In the genomic region with DNA sequence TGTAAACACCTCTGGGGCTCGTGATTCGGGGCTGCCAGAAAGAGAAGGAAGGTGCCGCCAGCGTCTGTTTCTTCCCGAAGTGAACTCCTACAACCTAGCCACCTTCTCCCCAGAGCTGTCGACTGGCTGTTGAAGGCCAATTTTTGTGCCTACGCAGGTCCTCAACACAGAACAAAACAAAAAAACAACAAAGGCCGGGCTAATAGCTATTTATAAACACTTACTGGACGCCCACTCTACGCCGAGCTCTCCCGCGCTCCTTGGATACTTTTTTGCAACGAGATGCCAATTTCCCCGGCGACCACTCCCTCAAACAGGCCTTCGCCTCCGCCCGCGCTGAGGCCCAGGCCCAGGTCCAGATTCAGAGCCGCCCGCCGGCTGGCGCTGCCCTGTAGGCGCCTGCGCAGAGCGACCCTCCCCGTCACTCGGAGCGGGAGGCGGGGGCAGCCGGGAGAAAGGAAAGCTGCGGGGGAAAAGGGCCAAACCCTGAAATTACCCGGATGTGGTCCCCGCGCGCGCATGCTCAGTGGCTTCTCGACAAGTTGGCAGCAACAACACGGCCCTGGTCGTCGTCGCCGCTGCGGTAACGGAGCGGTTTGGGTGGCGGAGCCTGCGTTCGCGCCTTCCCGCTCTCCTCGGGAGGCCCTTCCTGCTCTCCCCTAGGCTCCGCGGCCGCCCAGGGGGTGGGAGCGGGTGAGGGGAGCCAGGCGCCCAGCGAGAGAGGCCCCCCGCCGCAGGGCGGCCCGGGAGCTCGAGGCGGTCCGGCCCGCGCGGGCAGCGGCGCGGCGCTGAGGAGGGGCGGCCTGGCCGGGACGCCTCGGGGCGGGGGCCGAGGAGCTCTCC, we compare ENCODE assay signal across 1 cellular context.
TF ChIP-seq lines count a peak whose summit lies in the region.

A gene (plus strand): TSS at position 520 of the 843 bp plus-strand sequence. CDS start 16,834 bp downstream, outside the sequence.

TF ChIP-seq in HepG2, 621 proteins besides CTCF, POLR2A, EP300 and RAD21 (continued from another document and continues in another):
- TF ChIP-seq, protein P1, sequence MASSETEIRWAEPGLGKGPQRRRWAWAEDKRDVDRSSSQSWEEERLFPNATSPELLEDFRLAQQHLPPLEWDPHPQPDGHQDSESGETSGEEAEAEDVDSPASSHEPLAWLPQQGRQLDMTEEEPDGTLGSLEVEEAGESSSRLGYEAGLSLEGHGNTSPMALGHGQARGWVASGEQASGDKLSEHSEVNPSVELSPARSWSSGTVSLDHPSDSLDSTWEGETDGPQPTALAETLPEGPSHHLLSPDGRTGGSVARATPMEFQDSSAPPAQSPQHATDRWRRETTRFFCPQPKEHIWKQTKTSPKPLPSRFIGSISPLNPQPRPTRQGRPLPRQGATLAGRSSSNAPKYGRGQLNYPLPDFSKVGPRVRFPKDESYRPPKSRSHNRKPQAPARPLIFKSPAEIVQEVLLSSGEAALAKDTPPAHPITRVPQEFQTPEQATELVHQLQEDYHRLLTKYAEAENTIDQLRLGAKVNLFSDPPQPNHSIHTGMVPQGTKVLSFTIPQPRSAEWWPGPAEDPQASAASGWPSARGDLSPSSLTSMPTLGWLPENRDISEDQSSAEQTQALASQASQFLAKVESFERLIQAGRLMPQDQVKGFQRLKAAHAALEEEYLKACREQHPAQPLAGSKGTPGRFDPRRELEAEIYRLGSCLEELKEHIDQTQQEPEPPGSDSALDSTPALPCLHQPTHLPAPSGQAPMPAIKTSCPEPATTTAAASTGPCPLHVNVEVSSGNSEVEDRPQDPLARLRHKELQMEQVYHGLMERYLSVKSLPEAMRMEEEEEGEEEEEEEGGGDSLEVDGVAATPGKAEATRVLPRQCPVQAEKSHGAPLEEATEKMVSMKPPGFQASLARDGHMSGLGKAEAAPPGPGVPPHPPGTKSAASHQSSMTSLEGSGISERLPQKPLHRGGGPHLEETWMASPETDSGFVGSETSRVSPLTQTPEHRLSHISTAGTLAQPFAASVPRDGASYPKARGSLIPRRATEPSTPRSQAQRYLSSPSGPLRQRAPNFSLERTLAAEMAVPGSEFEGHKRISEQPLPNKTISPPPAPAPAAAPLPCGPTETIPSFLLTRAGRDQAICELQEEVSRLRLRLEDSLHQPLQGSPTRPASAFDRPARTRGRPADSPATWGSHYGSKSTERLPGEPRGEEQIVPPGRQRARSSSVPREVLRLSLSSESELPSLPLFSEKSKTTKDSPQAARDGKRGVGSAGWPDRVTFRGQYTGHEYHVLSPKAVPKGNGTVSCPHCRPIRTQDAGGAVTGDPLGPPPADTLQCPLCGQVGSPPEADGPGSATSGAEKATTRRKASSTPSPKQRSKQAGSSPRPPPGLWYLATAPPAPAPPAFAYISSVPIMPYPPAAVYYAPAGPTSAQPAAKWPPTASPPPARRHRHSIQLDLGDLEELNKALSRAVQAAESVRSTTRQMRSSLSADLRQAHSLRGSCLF (CRISPR knock-in tag; IDR thresholded peaks at IDR 0.05; ENCODE audit: borderline replicate concordance) = no peak
- TF ChIP-seq HDAC1 (CRISPR knock-in tag; IDR thresholded peaks at IDR 0.05) (peak; percentile 74), AGO1 (IDR thresholded peaks at IDR 0.05; ENCODE audit: low read depth, low read length, poor library complexity, severe bottlenecking) (peak; percentile 32), ZNF138 (CRISPR knock-in tag; IDR thresholded peaks at IDR 0.05; ENCODE audit: low read depth) (0 out of 2 replicates have a peak, but pooled peaks have one; percentile 45), MTF2 (CRISPR knock-in tag; IDR thresholded peaks at IDR 0.05; ENCODE audit: borderline replicate concordance) (no peak), SMAD9 (CRISPR knock-in tag; IDR thresholded peaks at IDR 0.05) (no peak; the same call in 1 of the 2 replicates), MZF1 (CRISPR knock-in tag; IDR thresholded peaks at IDR 0.05; ENCODE audit: borderline replicate concordance) (no peak), ZNF484 (CRISPR knock-in tag; IDR thresholded peaks at IDR 0.05; ENCODE audit: borderline replicate concordance, low read depth) (no peak), IRF2 (CRISPR knock-in tag; IDR thresholded peaks at IDR 0.05) (peak; percentile 36; the same call in 1 of the 2 replicates), ZNF343 (CRISPR knock-in tag; IDR thresholded peaks at IDR 0.05) (no peak), MAF1 (CRISPR knock-in tag; IDR thresholded peaks at IDR 0.05; ENCODE audit: borderline replicate concordance) (no peak), RNF2 (conservative IDR thresholded peaks at IDR 0.05; ENCODE audit: low read depth) (no peak), MAZ (IDR thresholded peaks at IDR 0.05; ENCODE audit: borderline replicate concordance, low read depth, low read length) (peak; percentile 85), MAZ (CRISPR knock-in tag; IDR thresholded peaks at IDR 0.05; ENCODE audit: low read depth) (peak; percentile 62), SETDB1 (CRISPR knock-in tag; IDR thresholded peaks at IDR 0.05; ENCODE audit: borderline replicate concordance) (no peak), BRD4 (CRISPR knock-in tag; IDR thresholded peaks at IDR 0.05) (no peak; the same call in 1 of the 2 replicates), DNMT3B (CRISPR knock-in tag; conservative IDR thresholded peaks at IDR 0.05) (no peak), KAT7 (CRISPR knock-in tag; IDR thresholded peaks at IDR 0.05; ENCODE audit: borderline replicate concordance) (peak; percentile 63; the same call in 1 of the 2 replicates), XRCC5 (optimal IDR thresholded peaks at IDR 0.05; ENCODE audit: low read length) (peak; percentile 51), FOXP1 (IDR thresholded peaks at IDR 0.05) (no peak), FOXP1 (CRISPR knock-in tag; IDR thresholded peaks at IDR 0.05) (no peak)
- TF ChIP-seq, protein P2, sequence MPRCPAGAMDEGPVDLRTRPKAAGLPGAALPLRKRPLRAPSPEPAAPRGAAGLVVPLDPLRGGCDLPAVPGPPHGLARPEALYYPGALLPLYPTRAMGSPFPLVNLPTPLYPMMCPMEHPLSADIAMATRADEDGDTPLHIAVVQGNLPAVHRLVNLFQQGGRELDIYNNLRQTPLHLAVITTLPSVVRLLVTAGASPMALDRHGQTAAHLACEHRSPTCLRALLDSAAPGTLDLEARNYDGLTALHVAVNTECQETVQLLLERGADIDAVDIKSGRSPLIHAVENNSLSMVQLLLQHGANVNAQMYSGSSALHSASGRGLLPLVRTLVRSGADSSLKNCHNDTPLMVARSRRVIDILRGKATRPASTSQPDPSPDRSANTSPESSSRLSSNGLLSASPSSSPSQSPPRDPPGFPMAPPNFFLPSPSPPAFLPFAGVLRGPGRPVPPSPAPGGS (CRISPR knock-in tag; IDR thresholded peaks at IDR 0.05) = peak; percentile 42; the same call in 1 of the 2 replicates
- TF ChIP-seq, protein P3, sequence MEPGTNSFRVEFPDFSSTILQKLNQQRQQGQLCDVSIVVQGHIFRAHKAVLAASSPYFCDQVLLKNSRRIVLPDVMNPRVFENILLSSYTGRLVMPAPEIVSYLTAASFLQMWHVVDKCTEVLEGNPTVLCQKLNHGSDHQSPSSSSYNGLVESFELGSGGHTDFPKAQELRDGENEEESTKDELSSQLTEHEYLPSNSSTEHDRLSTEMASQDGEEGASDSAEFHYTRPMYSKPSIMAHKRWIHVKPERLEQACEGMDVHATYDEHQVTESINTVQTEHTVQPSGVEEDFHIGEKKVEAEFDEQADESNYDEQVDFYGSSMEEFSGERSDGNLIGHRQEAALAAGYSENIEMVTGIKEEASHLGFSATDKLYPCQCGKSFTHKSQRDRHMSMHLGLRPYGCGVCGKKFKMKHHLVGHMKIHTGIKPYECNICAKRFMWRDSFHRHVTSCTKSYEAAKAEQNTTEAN (CRISPR knock-in tag; conservative IDR thresholded peaks at IDR 0.05) = no peak
- TF ChIP-seq, protein P4, sequence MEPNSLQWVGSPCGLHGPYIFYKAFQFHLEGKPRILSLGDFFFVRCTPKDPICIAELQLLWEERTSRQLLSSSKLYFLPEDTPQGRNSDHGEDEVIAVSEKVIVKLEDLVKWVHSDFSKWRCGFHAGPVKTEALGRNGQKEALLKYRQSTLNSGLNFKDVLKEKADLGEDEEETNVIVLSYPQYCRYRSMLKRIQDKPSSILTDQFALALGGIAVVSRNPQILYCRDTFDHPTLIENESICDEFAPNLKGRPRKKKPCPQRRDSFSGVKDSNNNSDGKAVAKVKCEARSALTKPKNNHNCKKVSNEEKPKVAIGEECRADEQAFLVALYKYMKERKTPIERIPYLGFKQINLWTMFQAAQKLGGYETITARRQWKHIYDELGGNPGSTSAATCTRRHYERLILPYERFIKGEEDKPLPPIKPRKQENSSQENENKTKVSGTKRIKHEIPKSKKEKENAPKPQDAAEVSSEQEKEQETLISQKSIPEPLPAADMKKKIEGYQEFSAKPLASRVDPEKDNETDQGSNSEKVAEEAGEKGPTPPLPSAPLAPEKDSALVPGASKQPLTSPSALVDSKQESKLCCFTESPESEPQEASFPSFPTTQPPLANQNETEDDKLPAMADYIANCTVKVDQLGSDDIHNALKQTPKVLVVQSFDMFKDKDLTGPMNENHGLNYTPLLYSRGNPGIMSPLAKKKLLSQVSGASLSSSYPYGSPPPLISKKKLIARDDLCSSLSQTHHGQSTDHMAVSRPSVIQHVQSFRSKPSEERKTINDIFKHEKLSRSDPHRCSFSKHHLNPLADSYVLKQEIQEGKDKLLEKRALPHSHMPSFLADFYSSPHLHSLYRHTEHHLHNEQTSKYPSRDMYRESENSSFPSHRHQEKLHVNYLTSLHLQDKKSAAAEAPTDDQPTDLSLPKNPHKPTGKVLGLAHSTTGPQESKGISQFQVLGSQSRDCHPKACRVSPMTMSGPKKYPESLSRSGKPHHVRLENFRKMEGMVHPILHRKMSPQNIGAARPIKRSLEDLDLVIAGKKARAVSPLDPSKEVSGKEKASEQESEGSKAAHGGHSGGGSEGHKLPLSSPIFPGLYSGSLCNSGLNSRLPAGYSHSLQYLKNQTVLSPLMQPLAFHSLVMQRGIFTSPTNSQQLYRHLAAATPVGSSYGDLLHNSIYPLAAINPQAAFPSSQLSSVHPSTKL (CRISPR knock-in tag; IDR thresholded peaks at IDR 0.05) = peak; percentile 40; the same call in 1 of the 2 replicates
- TF ChIP-seq, protein P5, sequence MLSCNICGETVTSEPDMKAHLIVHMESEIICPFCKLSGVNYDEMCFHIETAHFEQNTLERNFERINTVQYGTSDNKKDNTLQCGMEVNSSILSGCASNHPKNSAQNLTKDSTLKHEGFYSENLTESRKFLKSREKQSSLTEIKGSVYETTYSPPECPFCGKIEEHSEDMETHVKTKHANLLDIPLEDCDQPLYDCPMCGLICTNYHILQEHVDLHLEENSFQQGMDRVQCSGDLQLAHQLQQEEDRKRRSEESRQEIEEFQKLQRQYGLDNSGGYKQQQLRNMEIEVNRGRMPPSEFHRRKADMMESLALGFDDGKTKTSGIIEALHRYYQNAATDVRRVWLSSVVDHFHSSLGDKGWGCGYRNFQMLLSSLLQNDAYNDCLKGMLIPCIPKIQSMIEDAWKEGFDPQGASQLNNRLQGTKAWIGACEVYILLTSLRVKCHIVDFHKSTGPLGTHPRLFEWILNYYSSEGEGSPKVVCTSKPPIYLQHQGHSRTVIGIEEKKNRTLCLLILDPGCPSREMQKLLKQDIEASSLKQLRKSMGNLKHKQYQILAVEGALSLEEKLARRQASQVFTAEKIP (CRISPR knock-in tag; IDR thresholded peaks at IDR 0.05; ENCODE audit: borderline replicate concordance) = no peak
- TF ChIP-seq, protein P6, sequence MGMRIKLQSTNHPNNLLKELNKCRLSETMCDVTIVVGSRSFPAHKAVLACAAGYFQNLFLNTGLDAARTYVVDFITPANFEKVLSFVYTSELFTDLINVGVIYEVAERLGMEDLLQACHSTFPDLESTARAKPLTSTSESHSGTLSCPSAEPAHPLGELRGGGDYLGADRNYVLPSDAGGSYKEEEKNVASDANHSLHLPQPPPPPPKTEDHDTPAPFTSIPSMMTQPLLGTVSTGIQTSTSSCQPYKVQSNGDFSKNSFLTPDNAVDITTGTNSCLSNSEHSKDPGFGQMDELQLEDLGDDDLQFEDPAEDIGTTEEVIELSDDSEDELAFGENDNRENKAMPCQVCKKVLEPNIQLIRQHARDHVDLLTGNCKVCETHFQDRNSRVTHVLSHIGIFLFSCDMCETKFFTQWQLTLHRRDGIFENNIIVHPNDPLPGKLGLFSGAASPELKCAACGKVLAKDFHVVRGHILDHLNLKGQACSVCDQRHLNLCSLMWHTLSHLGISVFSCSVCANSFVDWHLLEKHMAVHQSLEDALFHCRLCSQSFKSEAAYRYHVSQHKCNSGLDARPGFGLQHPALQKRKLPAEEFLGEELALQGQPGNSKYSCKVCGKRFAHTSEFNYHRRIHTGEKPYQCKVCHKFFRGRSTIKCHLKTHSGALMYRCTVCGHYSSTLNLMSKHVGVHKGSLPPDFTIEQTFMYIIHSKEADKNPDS (CRISPR knock-in tag; IDR thresholded peaks at IDR 0.05) = no peak
- TF ChIP-seq, protein P7, sequence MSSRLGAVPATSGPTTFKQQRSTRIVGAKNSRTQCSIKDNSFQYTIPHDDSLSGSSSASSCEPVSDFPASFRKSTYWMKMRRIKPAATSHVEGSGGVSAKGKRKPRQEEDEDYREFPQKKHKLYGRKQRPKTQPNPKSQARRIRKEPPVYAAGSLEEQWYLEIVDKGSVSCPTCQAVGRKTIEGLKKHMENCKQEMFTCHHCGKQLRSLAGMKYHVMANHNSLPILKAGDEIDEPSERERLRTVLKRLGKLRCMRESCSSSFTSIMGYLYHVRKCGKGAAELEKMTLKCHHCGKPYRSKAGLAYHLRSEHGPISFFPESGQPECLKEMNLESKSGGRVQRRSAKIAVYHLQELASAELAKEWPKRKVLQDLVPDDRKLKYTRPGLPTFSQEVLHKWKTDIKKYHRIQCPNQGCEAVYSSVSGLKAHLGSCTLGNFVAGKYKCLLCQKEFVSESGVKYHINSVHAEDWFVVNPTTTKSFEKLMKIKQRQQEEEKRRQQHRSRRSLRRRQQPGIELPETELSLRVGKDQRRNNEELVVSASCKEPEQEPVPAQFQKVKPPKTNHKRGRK (CRISPR knock-in tag; IDR thresholded peaks at IDR 0.05) = 0 out of 2 replicates have a peak, but pooled peaks have one; percentile 69
- TF ChIP-seq, protein P8, sequence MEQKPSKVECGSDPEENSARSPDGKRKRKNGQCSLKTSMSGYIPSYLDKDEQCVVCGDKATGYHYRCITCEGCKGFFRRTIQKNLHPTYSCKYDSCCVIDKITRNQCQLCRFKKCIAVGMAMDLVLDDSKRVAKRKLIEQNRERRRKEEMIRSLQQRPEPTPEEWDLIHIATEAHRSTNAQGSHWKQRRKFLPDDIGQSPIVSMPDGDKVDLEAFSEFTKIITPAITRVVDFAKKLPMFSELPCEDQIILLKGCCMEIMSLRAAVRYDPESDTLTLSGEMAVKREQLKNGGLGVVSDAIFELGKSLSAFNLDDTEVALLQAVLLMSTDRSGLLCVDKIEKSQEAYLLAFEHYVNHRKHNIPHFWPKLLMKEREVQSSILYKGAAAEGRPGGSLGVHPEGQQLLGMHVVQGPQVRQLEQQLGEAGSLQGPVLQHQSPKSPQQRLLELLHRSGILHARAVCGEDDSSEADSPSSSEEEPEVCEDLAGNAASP (CRISPR knock-in tag; IDR thresholded peaks at IDR 0.05; ENCODE audit: borderline replicate concordance) = 0 out of 2 replicates have a peak, but pooled peaks have one; percentile 48
